Comparison of ENCODE assay signal across 21 cellular contexts in the genomic region with DNA sequence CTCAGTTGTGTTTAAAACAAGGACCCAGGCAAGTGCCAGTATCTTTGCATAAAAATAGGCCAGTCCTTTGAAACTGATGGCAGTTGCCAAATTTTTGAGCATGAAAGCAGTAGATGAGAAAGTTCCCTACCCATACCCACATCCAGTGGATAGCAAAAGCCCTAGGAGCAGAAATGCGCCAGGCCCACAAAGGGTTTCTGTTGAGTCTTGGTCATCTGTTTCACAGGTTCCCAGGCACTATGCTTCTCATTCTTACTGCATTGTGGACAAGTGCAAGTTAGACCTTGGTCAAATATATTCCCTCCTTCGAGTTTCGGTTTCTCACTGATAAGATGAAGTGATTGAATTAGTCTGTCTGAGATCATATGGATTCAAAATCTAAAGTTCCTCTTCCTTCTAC.
DNase-seq lines count a peak whose midpoint lies in the region; ATAC-seq lines count a peak whose summit lies in the region.
"Had no signal": no experiment of that assay in that cellular context is flagged by ENCODE, and none has a peak within 500 bp of the region (broad histone marks: within the 10 kb centered on the region; RNA-seq: fewer than 3 reads in every experiment).

No MANE protein-coding gene starts in this region.

- peaks cover 5 to 9% of the 10 kb centered on the region in 2 donors for H3K9me3 Mint-ChIP-seq in activated naive CD4-positive, alpha-beta T cell treated with anti-CD3 and anti-CD28 coated beads, Interleukin-2, amount 50 U/mL, for 72 hours
- peaks cover 4% of the 10 kb centered on the region for H3K9me3 Mint-ChIP-seq in activated CD8-positive, alpha-beta memory T cell treated with anti-CD3 and anti-CD28 coated beads, Interleukin-2, amount 10 ng/mL, durations not matched to agents 7 days and 5 days (ENCODE audit: low read depth)
- H3K9me3 Mint-ChIP-seq: activated naive CD8-positive, alpha-beta T cell treated with anti-CD3 and anti-CD28 coated beads for 36 hours had no signal

- H4K8ac ChIP-seq in mesenchymal stem cell (ENCODE audit: low read length), result no peak overlapping the region

- H3K9me3 ChIP-seq in mesenchymal stem cell (ENCODE audit: control insufficient read depth, low read length), result no peaks in the 10 kb centered on the region
- H3K9me3 ChIP-seq: HAP-1, suprapubic skin had no signal

- ATAC-seq in GM18519 (IDR thresholded peaks at IDR 0.05; ENCODE audit: low FRiP score, unreplicated experiment), result peak; percentile 69
- ATAC-seq in GM21390 (IDR thresholded peaks at IDR 0.05; ENCODE audit: unreplicated experiment), result peak; percentile 38
- ATAC-seq in HG03175 (IDR thresholded peaks at IDR 0.05; ENCODE audit: unreplicated experiment), result peak; percentile 68
- ATAC-seq in activated naive CD4-positive, alpha-beta T cell treated with anti-CD3 and anti-CD28 coated beads, Interleukin-2, amount 50 U/mL, for 72 hours, result no peak
- no peak for ATAC-seq in activated CD8-positive, alpha-beta memory T cell treated with anti-CD3 and anti-CD28 coated beads, Interleukin-2, amount 10 ng/mL, durations not matched to agents 7 days and 5 days

- H3K36me3 ChIP-seq in mesenchymal stem cell (ENCODE audit: control insufficient read depth in 1 of 2, insufficient read depth in 2 of 2, low read depth in 1 of 2, low read length in 2 of 2), result no peaks in the 10 kb centered on the region
- H3K36me3 ChIP-seq: brain microvascular endothelial cell, HAP-1, suprapubic skin had no signal

- no peak overlapping the region for H3K14ac ChIP-seq in mesenchymal stem cell (ENCODE audit: low read length in 2 of 2)

- H3K18ac ChIP-seq in mesenchymal stem cell (ENCODE audit: low read depth in 1 of 2, low read length in 2 of 2), result peak overlapping the region in 1 of 2 experiments; percentile 54

- H2BK5ac ChIP-seq in mesenchymal stem cell (ENCODE audit: low read depth, low read length, poor library complexity, severe bottlenecking), result no peak overlapping the region

- H3K4me2 ChIP-seq in mesenchymal stem cell (ENCODE audit: low read length, poor library complexity, severe bottlenecking), result no peak overlapping the region

- no peaks in the 10 kb centered on the region for H3K79me1 ChIP-seq in mesenchymal stem cell (replicated peaks; ENCODE audit: low read length, poor library complexity, severe bottlenecking)

- H3K27me3 Mint-ChIP-seq in activated CD8-positive, alpha-beta memory T cell treated with anti-CD3 and anti-CD28 coated beads, Interleukin-2, amount 10 ng/mL, durations not matched to agents 7 days and 5 days, result no peaks in the 10 kb centered on the region
- H3K27me3 Mint-ChIP-seq: activated naive CD8-positive, alpha-beta T cell treated with anti-CD3 and anti-CD28 coated beads for 36 hours had no signal

- H3K27me3 ChIP-seq in mesenchymal stem cell (ENCODE audit: control insufficient read depth in 1 of 2, insufficient read depth in 1 of 2, low read length in 2 of 2), result no peaks in the 10 kb centered on the region
- H3K27me3 ChIP-seq: brain microvascular endothelial cell, suprapubic skin had no signal

- H3K9ac ChIP-seq in mesenchymal stem cell (ENCODE audit: low read length), result no peak overlapping the region

- H2BK15ac ChIP-seq in mesenchymal stem cell (ENCODE audit: low read depth, poor library complexity, severe bottlenecking), result no peak overlapping the region

- no peaks in the 10 kb centered on the region for H3K4me1 Mint-ChIP-seq in activated CD8-positive, alpha-beta memory T cell treated with anti-CD3 and anti-CD28 coated beads, Interleukin-2, amount 10 ng/mL, durations not matched to agents 7 days and 5 days
- H3K4me1 Mint-ChIP-seq: activated naive CD8-positive, alpha-beta T cell treated with anti-CD3 and anti-CD28 coated beads for 36 hours; nephron had no signal

- CTCF ChIA-PET in activated CD8-positive, alpha-beta memory T cell treated with anti-CD3 and anti-CD28 coated beads, Interleukin-2, amount 10 ng/mL, durations not matched to agents 7 days and 5 days (lab: Charles Lee), result no interaction called here

- H3K4me1 ChIP-seq in mesenchymal stem cell (ENCODE audit: control insufficient read depth, insufficient read depth, low read depth, low read length), result peaks cover 5% of the 10 kb centered on the region
- H3K4me1 ChIP-seq: HAP-1 had no signal

- H2AFZ ChIP-seq in mesenchymal stem cell (ENCODE audit: low read depth, low read length), result no peak overlapping the region

- H4K91ac ChIP-seq in mesenchymal stem cell (ENCODE audit: low read length), result no peak overlapping the region

- no peak overlapping the region for H3K4me3 ChIP-seq in mesenchymal stem cell (ENCODE audit: insufficient read depth in 1 of 2, low read depth in 1 of 2, low read length in 2 of 2)
- H3K4me3 ChIP-seq: coronary artery, HAP-1, suprapubic skin had no signal

- peak overlapping the region in 1 of 2 donors; percentile 65 for H3K27ac Mint-ChIP-seq in activated naive CD4-positive, alpha-beta T cell treated with anti-CD3 and anti-CD28 coated beads, Interleukin-2, amount 50 U/mL, for 72 hours
- no peak overlapping the region for H3K27ac Mint-ChIP-seq in activated CD8-positive, alpha-beta memory T cell treated with anti-CD3 and anti-CD28 coated beads, Interleukin-2, amount 10 ng/mL, durations not matched to agents 7 days and 5 days
- H3K27ac Mint-ChIP-seq: activated naive CD8-positive, alpha-beta T cell treated with anti-CD3 and anti-CD28 coated beads for 36 hours; nephron had no signal

- H3K27ac ChIP-seq in mesenchymal stem cell (ENCODE audit: low read length, poor library complexity, severe bottlenecking), result no peak overlapping the region
- H3K27ac ChIP-seq: brain microvascular endothelial cell, coronary artery, suprapubic skin had no signal

- peak overlapping the region; percentile 49 for H2BK120ac ChIP-seq in mesenchymal stem cell (ENCODE audit: low read depth, low read length)

- no peak overlapping the region for H3K4ac ChIP-seq in mesenchymal stem cell (ENCODE audit: low read depth in 1 of 2, low read length in 2 of 2)

- H3K4me3 Mint-ChIP-seq in activated CD8-positive, alpha-beta memory T cell treated with anti-CD3 and anti-CD28 coated beads, Interleukin-2, amount 10 ng/mL, durations not matched to agents 7 days and 5 days, result no peak overlapping the region
- H3K4me3 Mint-ChIP-seq: activated naive CD8-positive, alpha-beta T cell treated with anti-CD3 and anti-CD28 coated beads for 36 hours; nephron had no signal

- no peak overlapping the region for H3K23ac ChIP-seq in mesenchymal stem cell (ENCODE audit: low read length in 2 of 2)

- no peak for DNase-seq in mesenchymal stem cell
- no peak for DNase-seq in NCI-H2107 (lab: John Stamatoyannopoulos, UW)
- DNase-seq in activated naive CD4-positive, alpha-beta T cell treated with anti-CD3 and anti-CD28 coated beads, Interleukin-2, amount 50 U/mL, for 72 hours (ENCODE audit: low spot score in 2 of 2), result no peak
- DNase-seq in activated CD8-positive, alpha-beta memory T cell treated with anti-CD3 and anti-CD28 coated beads, Interleukin-2, amount 10 ng/mL, durations not matched to agents 7 days and 5 days, result no peak
- DNase-seq: activated CD4-positive, alpha-beta T cell treated with anti-CD3 and anti-CD28 coated beads, Interleukin-2, amount 50 U/mL, for 4 hours; activated naive CD8-positive, alpha-beta T cell treated with anti-CD3 and anti-CD28 coated beads for 36 hours; activated T-cell treated with anti-CD3 and anti-CD28 coated beads, Interleukin-2, amount 50 U/mL, for 48 hours; brain microvascular endothelial cell; hypothalamus; KG1; kidney glomerular epithelial cell; NCI-H1105 treated with DMSO at 0.1 percent for 48 hours; NCI-H82; SW 1271 had no signal

- WGBS in mesenchymal stem cell, result 97% methylated on average over 3 of the region's 3 CpGs

- no peak overlapping the region for H2AK5ac ChIP-seq in mesenchymal stem cell (ENCODE audit: low read length, severe bottlenecking)

- H3K36me3 Mint-ChIP-seq in activated naive CD4-positive, alpha-beta T cell treated with anti-CD3 and anti-CD28 coated beads, Interleukin-2, amount 50 U/mL, for 72 hours, result peaks cover 0 to 3% of the 10 kb centered on the region in 2 donors
- H3K36me3 Mint-ChIP-seq in activated CD8-positive, alpha-beta memory T cell treated with anti-CD3 and anti-CD28 coated beads, Interleukin-2, amount 10 ng/mL, durations not matched to agents 7 days and 5 days, result peaks cover 6% of the 10 kb centered on the region
- H3K36me3 Mint-ChIP-seq: activated naive CD8-positive, alpha-beta T cell treated with anti-CD3 and anti-CD28 coated beads for 36 hours had no signal

- H2BK12ac ChIP-seq in mesenchymal stem cell (ENCODE audit: low read length in 2 of 2), result no peak overlapping the region

Comparison
In these comparisons a context has a peak if more than half of its experiments do, and no peak if none do; other contexts are left out.
1. ATAC-seq: peak in GM18519 (single experiment), GM21390 (single experiment) and HG03175 (single experiment); none in activated naive CD4-positive, alpha-beta T cell treated with anti-CD3 and anti-CD28 coated beads, Interleukin-2, amount 50 U/mL, for 72 hours (0 of 2) and activated CD8-positive, alpha-beta memory T cell treated with anti-CD3 and anti-CD28 coated beads, Interleukin-2, amount 10 ng/mL, durations not matched to agents 7 days and 5 days (single experiment).